In genomic region chr12:89450922-89451321, GRCh38 we compare ENCODE assay signal across 14 cellular contexts.
DNase-seq lines count a peak whose midpoint lies in the region; ATAC-seq and TF ChIP-seq lines count a peak whose summit lies in the region.
"Had no signal": no experiment of that assay in that cellular context is flagged by ENCODE, and none has a peak within 500 bp of the region (broad histone marks: within the 10 kb centered on the region; RNA-seq: fewer than 3 reads in every experiment).

No MANE protein-coding gene starts in this region.

- TF ChIP-seq CTCF in natural killer cell (IDR thresholded peaks at IDR 0.05) (no peak), choroid plexus epithelial cell (conservative IDR thresholded peaks at IDR 0.05; ENCODE audit: low read depth, low read length) (no peak)

- intact Hi-C loops in natural killer cell (cut with micrococcal nuclease), result no loop called here

- H3K4me1 Mint-ChIP-seq in natural killer cell, result peaks cover 29 to 31% of the 10 kb centered on the region in 2 donors
- peaks cover 16 to 22% of the 10 kb centered on the region in 2 donors for H3K4me1 Mint-ChIP-seq in natural killer cell treated with Interleukin-12 subunit alpha and Interleukin-12 subunit beta and Interleukin-15 and Interleukin-18, amount 100 ng/mL, for 72 hours (ENCODE audit: low read depth in 2 of 2)

- no peak overlapping the region for H2BK5ac ChIP-seq in mesenchymal stem cell (ENCODE audit: low read depth, low read length, poor library complexity, severe bottlenecking)

- no peaks in the 10 kb centered on the region for H3K27me3 Mint-ChIP-seq in natural killer cell (ENCODE audit: low read depth in 2 of 2)
- H3K27me3 Mint-ChIP-seq in natural killer cell treated with Interleukin-12 subunit alpha and Interleukin-12 subunit beta and Interleukin-15 and Interleukin-18, amount 100 ng/mL, for 72 hours, result no peaks in the 10 kb centered on the region
- H3K27me3 Mint-ChIP-seq: activated CD8-positive, alpha-beta T cell treated with anti-CD3 and anti-CD28 coated beads for 36 hours; activated naive CD8-positive, alpha-beta T cell treated with anti-CD3 and anti-CD28 coated beads for 36 hours had no signal

- H3K4me1 ChIP-seq in mesenchymal stem cell (ENCODE audit: control insufficient read depth, insufficient read depth, low read depth, low read length), result peaks cover 7% of the 10 kb centered on the region

- no peak overlapping the region for H3K4me2 ChIP-seq in mesenchymal stem cell (ENCODE audit: low read length, poor library complexity, severe bottlenecking)

- no peak for ATAC-seq in natural killer cell
- ATAC-seq in natural killer cell treated with Interleukin-12 subunit alpha and Interleukin-12 subunit beta and Interleukin-15 and Interleukin-18, amount 100 ng/mL, for 72 hours, result no peak
- ATAC-seq: activated CD8-positive, alpha-beta T cell treated with anti-CD3 and anti-CD28 coated beads for 36 hours; esophagus mucosa had no signal

- H3K4ac ChIP-seq in mesenchymal stem cell (ENCODE audit: low read depth in 1 of 2, low read length in 2 of 2), result no peak overlapping the region

- H2BK15ac ChIP-seq in mesenchymal stem cell (ENCODE audit: low read depth, poor library complexity, severe bottlenecking), result no peak overlapping the region

- no peak overlapping the region for H4K91ac ChIP-seq in mesenchymal stem cell (ENCODE audit: low read length)

- DNase-seq in natural killer cell (no peak), choroid plexus epithelial cell (ENCODE audit: low read depth) (peak; percentile 94), mesenchymal stem cell (peak; percentile 57), cortex of kidney (lab: John Stamatoyannopoulos, UW) (no peak), DMS79 (lab: John Stamatoyannopoulos, UW) (no peak), mesenteric fat pad (ENCODE audit: low spot score) (no peak), occipital lobe (lab: John Stamatoyannopoulos, UW) (no peak)
- no peak for DNase-seq in natural killer cell treated with Interleukin-12 subunit alpha and Interleukin-12 subunit beta and Interleukin-15 and Interleukin-18, amount 100 ng/mL, for 72 hours (ENCODE audit: low spot score)
- DNase-seq: activated CD8-positive, alpha-beta T cell treated with anti-CD3 and anti-CD28 coated beads for 36 hours; activated naive CD8-positive, alpha-beta T cell treated with anti-CD3 and anti-CD28 coated beads for 36 hours; AML-193; NCI-H345; stimulated activated CD4-positive, alpha-beta T cell treated with anti-CD3 and anti-CD28 coated beads, Interleukin-2, amount 100 ng/mL, for 24 hours had no signal

- no peak overlapping the region for H3K23ac ChIP-seq in mesenchymal stem cell (ENCODE audit: low read length in 2 of 2)

- no peak overlapping the region for H2BK12ac ChIP-seq in mesenchymal stem cell (ENCODE audit: low read length in 2 of 2)

- H3K18ac ChIP-seq in mesenchymal stem cell (ENCODE audit: low read depth in 1 of 2, low read length in 2 of 2), result no peak overlapping the region

- peak overlapping the region; percentile 92 for H3K27ac ChIP-seq in mesenchymal stem cell (ENCODE audit: low read length, poor library complexity, severe bottlenecking)

- peaks cover 0 to 4% of the 10 kb centered on the region in 2 experiments for H3K36me3 ChIP-seq in mesenchymal stem cell (ENCODE audit: control insufficient read depth in 1 of 2, insufficient read depth in 2 of 2, low read depth in 1 of 2, low read length in 2 of 2)

- H3K14ac ChIP-seq in mesenchymal stem cell (ENCODE audit: low read length in 2 of 2), result no peak overlapping the region

- peaks cover 12% of the 10 kb centered on the region for H3K36me3 Mint-ChIP-seq in natural killer cell
- peaks cover 6% of the 10 kb centered on the region for H3K36me3 Mint-ChIP-seq in natural killer cell treated with Interleukin-12 subunit alpha and Interleukin-12 subunit beta and Interleukin-15 and Interleukin-18, amount 100 ng/mL, for 72 hours

- peak overlapping the region; percentile 54 to 58 for H3K27ac Mint-ChIP-seq in natural killer cell
- no peak overlapping the region for H3K27ac Mint-ChIP-seq in natural killer cell treated with Interleukin-12 subunit alpha and Interleukin-12 subunit beta and Interleukin-15 and Interleukin-18, amount 100 ng/mL, for 72 hours
- H3K27ac Mint-ChIP-seq: activated CD8-positive, alpha-beta T cell treated with anti-CD3 and anti-CD28 coated beads for 36 hours; activated naive CD8-positive, alpha-beta T cell treated with anti-CD3 and anti-CD28 coated beads for 36 hours had no signal

- no peak overlapping the region for H2AFZ ChIP-seq in mesenchymal stem cell (ENCODE audit: low read depth, low read length)

- H3K9me3 Mint-ChIP-seq in natural killer cell, result no peaks in the 10 kb centered on the region
- H3K9me3 Mint-ChIP-seq in natural killer cell treated with Interleukin-12 subunit alpha and Interleukin-12 subunit beta and Interleukin-15 and Interleukin-18, amount 100 ng/mL, for 72 hours, result no peaks in the 10 kb centered on the region
- H3K9me3 Mint-ChIP-seq: activated CD8-positive, alpha-beta T cell treated with anti-CD3 and anti-CD28 coated beads for 36 hours had no signal

- H3K9ac ChIP-seq in mesenchymal stem cell (ENCODE audit: low read length), result peak overlapping the region; percentile 86

- H3K4me3 Mint-ChIP-seq in natural killer cell, result no peak overlapping the region
- H3K4me3 Mint-ChIP-seq in natural killer cell treated with Interleukin-12 subunit alpha and Interleukin-12 subunit beta and Interleukin-15 and Interleukin-18, amount 100 ng/mL, for 72 hours, result no peak overlapping the region
- H3K4me3 Mint-ChIP-seq: activated CD8-positive, alpha-beta T cell treated with anti-CD3 and anti-CD28 coated beads for 36 hours; activated naive CD8-positive, alpha-beta T cell treated with anti-CD3 and anti-CD28 coated beads for 36 hours had no signal

- no peak overlapping the region for H2AK5ac ChIP-seq in mesenchymal stem cell (ENCODE audit: low read length, severe bottlenecking)

- peaks cover 4% of the 10 kb centered on the region for H3K79me1 ChIP-seq in mesenchymal stem cell (replicated peaks; ENCODE audit: low read length, poor library complexity, severe bottlenecking)

- no peaks in the 10 kb centered on the region for H3K27me3 ChIP-seq in mesenchymal stem cell (ENCODE audit: control insufficient read depth in 1 of 2, insufficient read depth in 1 of 2, low read length in 2 of 2)

- H4K8ac ChIP-seq in mesenchymal stem cell (ENCODE audit: low read length), result no peak overlapping the region

- no peaks in the 10 kb centered on the region for H3K9me3 ChIP-seq in mesenchymal stem cell (ENCODE audit: control insufficient read depth, low read length)

- H3K4me3 ChIP-seq in choroid plexus epithelial cell (ENCODE audit: low read depth, low read length) (no peak overlapping the region), mesenchymal stem cell (ENCODE audit: insufficient read depth in 1 of 2, low read depth in 1 of 2, low read length in 2 of 2) (no peak overlapping the region)

- no peak overlapping the region for H2BK120ac ChIP-seq in mesenchymal stem cell (ENCODE audit: low read depth, low read length)

Comparison
In these comparisons a context has a peak if more than half of its experiments do, and no peak if none do; other contexts are left out.
1. H3K27ac Mint-ChIP-seq: peak in natural killer cell (2 of 2); none in natural killer cell treated with Interleukin-12 subunit alpha and Interleukin-12 subunit beta and Interleukin-15 and Interleukin-18, amount 100 ng/mL, for 72 hours (0 of 2).
2. DNase-seq: peak in choroid plexus epithelial cell (single experiment) and mesenchymal stem cell (single experiment); none in natural killer cell (single experiment), natural killer cell treated with Interleukin-12 subunit alpha and Interleukin-12 subunit beta and Interleukin-15 and Interleukin-18, amount 100 ng/mL, for 72 hours (single experiment), cortex of kidney (single experiment), DMS79 (single experiment), mesenteric fat pad (single experiment) and occipital lobe (single experiment).